Comparison of ENCODE assay signal across 8 cellular contexts in the genomic region with DNA sequence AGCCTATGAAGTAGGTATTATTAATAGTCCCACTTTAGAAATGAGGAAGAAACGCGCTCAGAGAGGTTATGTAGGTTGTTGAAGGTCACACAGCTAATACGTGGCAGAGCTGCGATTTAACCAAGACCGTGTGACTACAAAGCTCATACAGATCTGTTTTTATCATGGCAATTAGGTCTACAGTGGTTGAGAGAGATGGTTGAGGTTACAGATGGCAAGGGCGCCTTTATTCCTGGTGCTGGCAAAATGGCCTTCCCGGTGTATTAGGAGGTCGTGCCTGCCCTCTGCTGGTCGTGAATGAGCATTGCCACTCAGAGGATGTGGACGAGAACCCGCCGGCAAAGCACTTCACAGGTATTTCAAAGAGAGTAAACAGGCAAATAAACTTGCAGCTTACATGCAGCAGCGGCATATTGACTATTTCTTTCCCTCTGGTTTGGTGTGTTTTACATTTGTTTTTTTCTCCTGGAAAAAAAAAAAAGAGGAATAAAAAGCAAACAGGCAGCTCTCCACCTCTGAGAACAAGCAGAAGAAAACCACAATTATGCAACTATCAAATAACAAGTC.
DNase-seq lines count a peak whose midpoint lies in the region; ATAC-seq and TF ChIP-seq lines count a peak whose summit lies in the region.

No MANE protein-coding gene starts in this region.

- no peak overlapping the region for H3K4me3 ChIP-seq in AG10803 (ENCODE audit: low read length)
- no peak overlapping the region for H3K4me3 ChIP-seq in tibial nerve

- H3K9me3 ChIP-seq in tibial nerve = no peaks in the 10 kb centered on the region

- H3K27me3 ChIP-seq in foreskin keratinocyte = peaks cover 13% of the 10 kb centered on the region
- H3K27me3 ChIP-seq in tibial nerve = peaks cover 0 to 6% of the 10 kb centered on the region in 2 donors

- no peaks in the 10 kb centered on the region for H3K36me3 ChIP-seq in tibial nerve

- peak; percentile 77 for DNase-seq in AG10803 (ENCODE audit: low read depth)
- peak; percentile 81 for DNase-seq in LoVo (ENCODE audit: low spot score)
- DNase-seq in RPMI8226 = peak; percentile 70
- DNase-seq in foreskin keratinocyte = peak in 1 of 2 donors; percentile 34
- DNase-seq in omental fat pad (ENCODE audit: low spot score) = peak; percentile 53
- peak; percentile 38 to 70 for DNase-seq in tibial nerve (ENCODE audit: low spot score in 2 of 2)

- H3K9me3 Mint-ChIP-seq in activated T-helper 17 cell treated with anti-CD3 and anti-CD28 coated beads, Interleukin-2, amount 50 U/mL, for 72 hours = no peaks in the 10 kb centered on the region

- no peak overlapping the region for H3K4me3 Mint-ChIP-seq in activated T-helper 17 cell treated with anti-CD3 and anti-CD28 coated beads, Interleukin-2, amount 50 U/mL, for 72 hours

- no peak for TF ChIP-seq EP300 in tibial nerve (IDR thresholded peaks at IDR 0.05)

- peaks cover 39% of the 10 kb centered on the region for H3K27me3 Mint-ChIP-seq in activated T-helper 17 cell treated with anti-CD3 and anti-CD28 coated beads, Interleukin-2, amount 50 U/mL, for 72 hours

- TF ChIP-seq CTCF in AG10803 (conservative IDR thresholded peaks at IDR 0.05; ENCODE audit: low read length) = peak; percentile 95
- TF ChIP-seq CTCF in foreskin keratinocyte (conservative IDR thresholded peaks at IDR 0.05) = peak; percentile 92
- TF ChIP-seq CTCF in omental fat pad (IDR thresholded peaks at IDR 0.05) = peak in 1 of 3 donors; percentile 69
- TF ChIP-seq CTCF in tibial nerve (IDR thresholded peaks at IDR 0.05) = peak; percentile 74 to 82 (median 75)

- no peak overlapping the region for H3K27ac Mint-ChIP-seq in activated T-helper 17 cell treated with anti-CD3 and anti-CD28 coated beads, Interleukin-2, amount 50 U/mL, for 72 hours

- ATAC-seq in GM19351 (IDR thresholded peaks at IDR 0.05; ENCODE audit: unreplicated experiment) (peak; percentile 85), foreskin keratinocyte (peak; percentile 75), omental fat pad (ENCODE audit: low FRiP score) (peak; percentile 70)
- peak; percentile 50 for ATAC-seq in activated T-helper 17 cell treated with anti-CD3 and anti-CD28 coated beads, Interleukin-2, amount 50 U/mL, for 72 hours (replicated peaks)

- H3K27ac ChIP-seq in foreskin keratinocyte = no peak overlapping the region
- H3K27ac ChIP-seq in tibial nerve = no peak overlapping the region

- no peak for TF ChIP-seq POLR2A in tibial nerve (IDR thresholded peaks at IDR 0.05)

- H3K36me3 Mint-ChIP-seq in activated T-helper 17 cell treated with anti-CD3 and anti-CD28 coated beads, Interleukin-2, amount 50 U/mL, for 72 hours (ENCODE audit: low read depth) = no peaks in the 10 kb centered on the region

- H3K4me1 ChIP-seq in foreskin keratinocyte = no peaks in the 10 kb centered on the region
- peaks cover 0 to 8% (median 0%) of the 10 kb centered on the region in 4 donors for H3K4me1 ChIP-seq in tibial nerve

- WGBS in tibial nerve, 2 donors = 19 to 20% methylated on average over 13 of the region's 13 CpGs

- H3K4me1 Mint-ChIP-seq in activated T-helper 17 cell treated with anti-CD3 and anti-CD28 coated beads, Interleukin-2, amount 50 U/mL, for 72 hours = no peaks in the 10 kb centered on the region
